In genomic region chr13:48739346-48740037, GRCh38 we compare ENCODE assay signal across 26 cellular contexts.
DNase-seq lines count a peak whose midpoint lies in the region; ATAC-seq, FAIRE-seq and TF ChIP-seq lines count a peak whose summit lies in the region.
"Had no signal": no experiment of that assay in that cellular context is flagged by ENCODE, and none has a peak within 500 bp of the region (broad histone marks: within the 10 kb centered on the region; RNA-seq: fewer than 3 reads in every experiment).

No MANE protein-coding gene starts in this region.

- H3K27me3 Mint-ChIP-seq in activated T-cell treated with anti-CD3 and anti-CD28 coated beads, Interleukin-2, amount 50 U/mL, for 72 hours (ENCODE audit: low read depth) = peaks cover 12% of the 10 kb centered on the region
- H3K27me3 Mint-ChIP-seq: CD4-positive, alpha-beta memory T cell had no signal

- no peak for TF ChIP-seq CTCF in smooth muscle cell (IDR thresholded peaks at IDR 0.05; ENCODE audit: borderline replicate concordance, insufficient read depth, poor library complexity, severe bottlenecking)

- H3F3A ChIP-seq in smooth muscle cell (ENCODE audit: low read depth) = no peaks in the 10 kb centered on the region

- FAIRE-seq in GM19239 (lab: Jason Lieb, UNC) = no peak
- FAIRE-seq: GM12891 had no signal

- peak; percentile 43 for ATAC-seq in left lobe of liver
- no peak for ATAC-seq in activated T-cell treated with anti-CD3 and anti-CD28 coated beads, Interleukin-2, amount 50 U/mL, for 72 hours (replicated peaks in 1 of 2)
- ATAC-seq: activated CD8-positive, alpha-beta T cell treated with anti-CD3 and anti-CD28 coated beads, Interleukin-2, amount 10 ng/mL, durations not matched to agents 7 days and 5 days; effector memory CD8-positive, alpha-beta T cell; HCT116; Panc1; stimulated activated memory B cell treated with anti-CD40 and anti-IgM and Interleukin-4, amounts not matched to agents 10 μg/mL and 1 μg/mL and 100 μg/mL, for 72 hours had no signal

- DNase-seq in OCI-M1 (lab: John Stamatoyannopoulos, UW) = peak; percentile 83
- DNase-seq in erythroblast (lab: John Stamatoyannopoulos, UW) = peak; percentile 4 to 19
- DNase-seq in left lobe of liver (ENCODE audit: low spot score) = no peak
- no peak for DNase-seq in smooth muscle cell (lab: John Stamatoyannopoulos, UW; ENCODE audit: unreplicated experiment)
- no peak for DNase-seq in ureter (ENCODE audit: low spot score)
- no peak for DNase-seq in activated T-cell treated with anti-CD3 and anti-CD28 coated beads, Interleukin-2, amount 50 U/mL, for 72 hours
- DNase-seq in GM19239 (ENCODE audit: insufficient read length, low spot score) = no peak
- DNase-seq: activated CD4-positive, CD25-positive, alpha-beta regulatory T cell; activated CD8-positive, alpha-beta T cell treated with anti-CD3 and anti-CD28 coated beads, Interleukin-2, amount 10 ng/mL, durations not matched to agents 7 days and 5 days; activated naive CD4-positive, alpha-beta T cell treated with anti-CD3 and anti-CD28 coated beads, Interleukin-2, amount 50 U/mL, for 16 hours; activated T-cell treated with anti-CD3 and anti-CD28 coated beads, Interleukin-2, amount 50 U/mL, for 1 hour; aorta; CD4-positive, alpha-beta memory T cell; effector memory CD8-positive, alpha-beta T cell; esophagus squamous epithelium; immature natural killer cell; mammary epithelial cell; NCI-H1092 treated with DMSO at 0.1 percent for 48 hours; NCI-H2029; NCI-H446 treated with DMSO at 0.1 percent for 48 hours; T-helper 2 cell had no signal

- no peak overlapping the region for H3K4me3 ChIP-seq in smooth muscle cell
- H3K4me3 ChIP-seq: esophagus squamous epithelium, thoracic aorta had no signal

- no peaks in the 10 kb centered on the region for H3K36me3 Mint-ChIP-seq in activated T-cell treated with anti-CD3 and anti-CD28 coated beads, Interleukin-2, amount 50 U/mL, for 72 hours (ENCODE audit: insufficient read depth in 2 of 2)
- H3K36me3 Mint-ChIP-seq: CD4-positive, alpha-beta memory T cell; immature natural killer cell; stimulated activated memory B cell treated with anti-CD40 and anti-IgM and Interleukin-4, amounts not matched to agents 10 μg/mL and 1 μg/mL and 100 μg/mL, for 72 hours had no signal

- no peak for TF ChIP-seq POLR2A in erythroblast (IDR thresholded peaks at IDR 0.05; ENCODE audit: low read length)

- peak overlapping the region; percentile 54 for H2AFZ ChIP-seq in smooth muscle cell (ENCODE audit: low read depth)

- no peak overlapping the region for H3K27ac ChIP-seq in smooth muscle cell (ENCODE audit: low read depth)
- H3K27ac ChIP-seq: esophagus squamous epithelium, thoracic aorta had no signal

- H3K27ac Mint-ChIP-seq in activated T-cell treated with anti-CD3 and anti-CD28 coated beads, Interleukin-2, amount 50 U/mL, for 72 hours = no peak overlapping the region
- H3K27ac Mint-ChIP-seq: activated CD8-positive, alpha-beta T cell treated with anti-CD3 and anti-CD28 coated beads, Interleukin-2, amount 10 ng/mL, durations not matched to agents 7 days and 5 days; CD4-positive, alpha-beta memory T cell; effector memory CD8-positive, alpha-beta T cell; immature natural killer cell; stimulated activated memory B cell treated with anti-CD40 and anti-IgM and Interleukin-4, amounts not matched to agents 10 μg/mL and 1 μg/mL and 100 μg/mL, for 72 hours had no signal

- H4K20me1 ChIP-seq in smooth muscle cell (ENCODE audit: low read depth) = no peaks in the 10 kb centered on the region

- no peaks in the 10 kb centered on the region for H3K36me3 ChIP-seq in smooth muscle cell (ENCODE audit: low read depth)
- H3K36me3 ChIP-seq: esophagus squamous epithelium, thoracic aorta had no signal

- no peak overlapping the region for H3K4me2 ChIP-seq in smooth muscle cell

- no peaks in the 10 kb centered on the region for H3K79me2 ChIP-seq in smooth muscle cell (ENCODE audit: low read depth)

- H3K4me1 ChIP-seq in smooth muscle cell (ENCODE audit: low read depth) = no peaks in the 10 kb centered on the region

- H3K27me3 ChIP-seq in smooth muscle cell (ENCODE audit: low read depth) = no peaks in the 10 kb centered on the region

- no peaks in the 10 kb centered on the region for H3K9me3 ChIP-seq in smooth muscle cell (replicated peaks; ENCODE audit: low read depth)
- H3K9me3 ChIP-seq: esophagus squamous epithelium, thoracic aorta had no signal

- 66% methylated on average over 10 of the region's 10 CpGs for WGBS in smooth muscle cell (ENCODE audit: low lambda C conversion rate)

- no peak overlapping the region for H3K4me3 Mint-ChIP-seq in activated T-cell treated with anti-CD3 and anti-CD28 coated beads, Interleukin-2, amount 50 U/mL, for 72 hours
- H3K4me3 Mint-ChIP-seq: activated CD8-positive, alpha-beta T cell treated with anti-CD3 and anti-CD28 coated beads, Interleukin-2, amount 10 ng/mL, durations not matched to agents 7 days and 5 days; CD4-positive, alpha-beta memory T cell; effector memory CD8-positive, alpha-beta T cell; immature natural killer cell; stimulated activated memory B cell treated with anti-CD40 and anti-IgM and Interleukin-4, amounts not matched to agents 10 μg/mL and 1 μg/mL and 100 μg/mL, for 72 hours had no signal

- no peak overlapping the region for H3K9ac ChIP-seq in smooth muscle cell (ENCODE audit: low read depth)

- H3K4me1 Mint-ChIP-seq in activated T-cell treated with anti-CD3 and anti-CD28 coated beads, Interleukin-2, amount 50 U/mL, for 72 hours (ENCODE audit: low read depth) = peaks cover 4% of the 10 kb centered on the region
- H3K4me1 Mint-ChIP-seq: CD4-positive, alpha-beta memory T cell; stimulated activated memory B cell treated with anti-CD40 and anti-IgM and Interleukin-4, amounts not matched to agents 10 μg/mL and 1 μg/mL and 100 μg/mL, for 72 hours had no signal

- H3K9me3 Mint-ChIP-seq in activated T-cell treated with anti-CD3 and anti-CD28 coated beads, Interleukin-2, amount 50 U/mL, for 72 hours = peaks cover 0 to 2% of the 10 kb centered on the region in 2 donors
- H3K9me3 Mint-ChIP-seq: CD4-positive, alpha-beta memory T cell; effector memory CD8-positive, alpha-beta T cell; immature natural killer cell; stimulated activated memory B cell treated with anti-CD40 and anti-IgM and Interleukin-4, amounts not matched to agents 10 μg/mL and 1 μg/mL and 100 μg/mL, for 72 hours had no signal

Comparison
In these comparisons a context has a peak if more than half of its experiments do, and no peak if none do; other contexts are left out.
1. DNase-seq: peak in OCI-M1 (single experiment) and erythroblast (2 of 2); none in left lobe of liver (single experiment), smooth muscle cell (single experiment), ureter (single experiment), activated T-cell treated with anti-CD3 and anti-CD28 coated beads, Interleukin-2, amount 50 U/mL, for 72 hours (0 of 2) and GM19239 (single experiment).